In the genomic region with DNA sequence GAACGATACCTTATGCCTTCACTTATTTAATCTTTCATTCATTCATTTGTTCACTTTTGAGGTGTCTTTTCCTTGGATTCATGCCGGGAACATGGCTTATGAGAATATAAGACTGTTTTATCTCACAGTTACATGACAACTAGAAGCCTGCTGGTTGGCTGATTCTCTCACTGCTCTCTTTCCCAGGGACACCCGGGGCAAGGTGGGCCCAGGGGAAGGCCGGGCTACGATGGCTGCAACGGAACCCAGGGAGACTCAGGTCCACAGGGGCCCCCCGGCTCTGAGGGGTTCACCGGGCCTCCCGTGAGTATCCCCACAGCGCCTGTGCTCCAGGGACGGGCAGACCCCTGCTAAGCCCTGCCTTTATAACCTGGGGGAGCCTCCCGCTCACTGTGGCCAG, we compare ENCODE assay signal across 26 cellular contexts.
"Had no signal": no experiment of that assay in that cellular context is flagged by ENCODE, and none has a peak within 500 bp of the region (broad histone marks: within the 10 kb centered on the region; RNA-seq: fewer than 3 reads in every experiment).

No MANE protein-coding gene starts in this region.

- H3K4me1 ChIP-seq: breast epithelium had no signal

- ATAC-seq: activated CD4-positive, CD25-positive, alpha-beta regulatory T cell treated with anti-CD3 and anti-CD28 coated beads, Interleukin-2, amount 50 U/mL, for 24 hours; activated CD8-positive, alpha-beta memory T cell treated with anti-CD3 and anti-CD28 coated beads, Interleukin-2, amount 10 ng/mL, durations not matched to agents 7 days and 5 days; PC-3; SK-N-SH treated with all-trans-retinoic acid at 6 μM for 48 hours had no signal

- H3K9me3 ChIP-seq: breast epithelium, SJSA1 had no signal

- DNase-seq: activated CD4-positive, alpha-beta T cell treated with anti-CD3 and anti-CD28 coated beads for 48 hours; activated CD4-positive, alpha-beta T cell treated with anti-CD3 and anti-CD28 coated beads, Interleukin-2, amount 50 U/mL, for 48 hours; activated CD8-positive, alpha-beta memory T cell treated with anti-CD3 and anti-CD28 coated beads, Interleukin-2, amount 10 ng/mL, durations not matched to agents 7 days and 5 days; activated effector memory CD4-positive, alpha-beta T cell treated with anti-CD3 and anti-CD28 coated beads, Interleukin-2, amount 50 U/mL, for 16 hours; activated naive CD4-positive, alpha-beta T cell treated with Interleukin-2 at 50 U/mL for 16 hours; activated naive CD8-positive, alpha-beta T cell treated with anti-CD3 and anti-CD28 coated beads for 36 hours; activated T-cell treated with anti-CD3 and anti-CD28 coated beads, Interleukin-2, amount 50 U/mL, for 24 hours; central memory CD4-positive, alpha-beta T cell; MV-4-11; NCI-H1092 treated with DMSO at 0.1 percent for 48 hours; NCI-H1417 treated with DMSO at 0.1 percent for 48 hours; NCI-H1694; NCI-H2029 treated with DMSO at 0.1 percent for 48 hours; NCI-H345; NCI-H510A; NCI-H526 treated with DMSO at 0.1 percent for 48 hours; NCI-H82; NK-92 treated with Interleukin-12 subunit alpha and Interleukin-12 subunit beta, amount 100 ng/mL, for 24 hours; PC-3; SHP77; SW 1271 had no signal

- H3K27me3 ChIP-seq: breast epithelium, SJSA1 had no signal

- H3K27ac ChIP-seq: breast epithelium, KMS-11, SJSA1 had no signal

- H3K36me3 ChIP-seq: breast epithelium had no signal

- H3K4me3 ChIP-seq: breast epithelium, SJSA1 had no signal
